15 cellular contexts compared by ENCODE assay signal in genomic region chr20:6395695-6396094, GRCh38.
DNase-seq lines count a peak whose midpoint lies in the region; TF ChIP-seq lines count a peak whose summit lies in the region.
"Had no signal": no experiment of that assay in that cellular context is flagged by ENCODE, and none has a peak within 500 bp of the region (broad histone marks: within the 10 kb centered on the region; RNA-seq: fewer than 3 reads in every experiment).

No MANE protein-coding gene starts in this region.

- H3K4me3 Mint-ChIP-seq in chondrocyte (ENCODE audit: unreplicated experiment): no peak overlapping the region
- H3K4me3 Mint-ChIP-seq: activated naive CD4-positive, alpha-beta T cell treated with anti-CD3 and anti-CD28 coated beads, Interleukin-2, amount 50 U/mL, for 24 hours; CD8-positive, alpha-beta T cell; WTC11 had no signal

- peaks cover 8% of the 10 kb centered on the region for H3K27me3 Mint-ChIP-seq in chondrocyte (ENCODE audit: low read depth)
- H3K27me3 Mint-ChIP-seq: activated naive CD4-positive, alpha-beta T cell treated with anti-CD3 and anti-CD28 coated beads, Interleukin-2, amount 50 U/mL, for 24 hours had no signal

- H3K27ac Mint-ChIP-seq in chondrocyte (ENCODE audit: unreplicated experiment): no peak overlapping the region
- H3K27ac Mint-ChIP-seq: activated naive CD4-positive, alpha-beta T cell treated with anti-CD3 and anti-CD28 coated beads, Interleukin-2, amount 50 U/mL, for 24 hours; CD8-positive, alpha-beta T cell; WTC11 had no signal

- in situ Hi-C loops in astrocyte of the cerebellum (cut with HindIII; ENCODE audit: low sequenced_read_pairs) (no loop called here), GM13977 (cut with MboI; ENCODE audit: low pct_unique_long_range_greater_than_20kb, low sequenced_read_pairs, unreplicated experiment) (no loop called here)

- H3K4me1 Mint-ChIP-seq in chondrocyte (ENCODE audit: low read depth): no peaks in the 10 kb centered on the region
- H3K4me1 Mint-ChIP-seq: activated naive CD4-positive, alpha-beta T cell treated with anti-CD3 and anti-CD28 coated beads, Interleukin-2, amount 50 U/mL, for 24 hours had no signal

- no peaks in the 10 kb centered on the region for H3K9me3 Mint-ChIP-seq in chondrocyte (ENCODE audit: low read depth)
- H3K9me3 Mint-ChIP-seq: CD8-positive, alpha-beta T cell had no signal

- no peaks in the 10 kb centered on the region for H3K36me3 Mint-ChIP-seq in chondrocyte (ENCODE audit: low read depth)
- H3K36me3 Mint-ChIP-seq: activated naive CD4-positive, alpha-beta T cell treated with anti-CD3 and anti-CD28 coated beads, Interleukin-2, amount 50 U/mL, for 24 hours; CD8-positive, alpha-beta T cell; WTC11 had no signal

- DNase-seq in NCI-H1092 treated with DMSO at 0.1 percent for 48 hours (lab: John Stamatoyannopoulos, UW) (peak; percentile 21), NCI-H1092 (lab: John Stamatoyannopoulos, UW) (no peak), NCI-H226 (peak; percentile 38), astrocyte of the cerebellum (ENCODE audit: low read depth) (peak; percentile 34), renal cortical epithelial cell (ENCODE audit: low read depth) (peak; percentile 78), chondrocyte (ENCODE audit: low spot score) (no peak), GM13977 (ENCODE audit: low spot score) (no peak)
- DNase-seq in NK-92 treated with Interleukin-12 subunit alpha and Interleukin-12 subunit beta, amount 100 ng/mL, for 24 hours (lab: John Stamatoyannopoulos, UW): no peak
- DNase-seq: CD8-positive, alpha-beta T cell; H7; Karpas-422; testis had no signal

- no peak overlapping the region for H3K4me3 ChIP-seq in astrocyte of the cerebellum (ENCODE audit: low read depth, low read length)
- H3K4me3 ChIP-seq: coronary artery, testis had no signal

- TF ChIP-seq CTCF in astrocyte of the cerebellum (IDR thresholded peaks at IDR 0.05; ENCODE audit: low read depth, low read length, missing control alignments) (no peak), chondrocyte (IDR thresholded peaks at IDR 0.05) (no peak), GM13977 (IDR thresholded peaks at IDR 0.05; ENCODE audit: extremely low read depth, insufficient read depth, missing control alignments) (no peak)

Comparison
In these comparisons a context has a peak if more than half of its experiments do, and no peak if none do; other contexts are left out.
1. DNase-seq: peak in NCI-H1092 treated with DMSO at 0.1 percent for 48 hours (single experiment), NCI-H226 (single experiment), astrocyte of the cerebellum (single experiment) and renal cortical epithelial cell (single experiment); none in NCI-H1092 (single experiment), chondrocyte (single experiment), NK-92 treated with Interleukin-12 subunit alpha and Interleukin-12 subunit beta, amount 100 ng/mL, for 24 hours (single experiment) and GM13977 (single experiment).